In the genomic region with DNA sequence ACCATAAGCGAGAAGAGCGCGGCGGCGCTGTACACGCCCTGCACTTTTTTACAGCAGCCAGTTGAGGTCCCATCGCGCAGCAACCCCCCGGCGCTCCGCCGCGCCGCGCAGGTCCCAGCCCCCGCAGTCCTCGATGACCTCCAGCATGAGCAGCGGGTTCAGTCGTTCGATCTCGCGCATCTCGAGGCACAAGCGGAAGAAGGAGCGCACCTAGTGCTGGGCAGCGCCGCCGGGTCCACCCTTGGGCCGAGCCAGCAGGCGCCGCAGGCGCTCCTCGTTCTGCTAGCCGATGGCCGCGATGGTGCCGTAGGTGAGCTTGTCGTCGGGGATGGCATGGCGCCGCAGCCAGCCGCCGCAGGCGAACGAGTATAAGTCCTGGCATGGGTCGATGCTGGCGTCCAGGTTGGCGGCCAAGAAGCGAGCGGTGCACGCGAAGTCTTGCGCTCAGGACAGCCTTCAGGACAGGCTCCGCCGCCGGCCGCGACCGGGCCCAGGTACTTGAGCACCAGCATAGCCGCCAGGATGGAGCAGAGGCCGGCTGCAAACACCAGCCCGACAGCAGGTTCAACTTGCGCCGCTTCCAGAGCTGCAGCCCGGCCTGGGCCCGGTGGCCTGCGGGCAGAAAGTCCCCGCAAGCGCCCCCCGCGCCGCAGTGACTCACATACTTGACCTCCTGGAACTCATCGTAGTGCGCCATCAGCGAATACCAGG, we compare ENCODE assay signal across 15 cellular contexts. TPM values are rescaled to one million over a fixed set of nuclear protein-coding genes. Genes with fewer than 3 reads are reported as not detected.
DNase-seq lines count a peak whose midpoint lies in the region; ATAC-seq and TF ChIP-seq lines count a peak whose summit lies in the region.
"Had no signal": no experiment of that assay in that cellular context is flagged by ENCODE, and none has a peak within 500 bp of the region (broad histone marks: within the 10 kb centered on the region; RNA-seq: fewer than 3 reads in every experiment).

No MANE protein-coding gene starts in this region.

- no peaks in the 10 kb centered on the region for H3K36me3 Mint-ChIP-seq in chondrocyte (ENCODE audit: low read depth)
- H3K36me3 Mint-ChIP-seq: activated naive CD4-positive, alpha-beta T cell treated with anti-CD3 and anti-CD28 coated beads, Interleukin-2, amount 50 U/mL, for 24 hours had no signal

- TF ChIP-seq CTCF in chondrocyte (IDR thresholded peaks at IDR 0.05), result no peak
- no peak for TF ChIP-seq CTCF in suprapubic skin (IDR thresholded peaks at IDR 0.05)
- no peak for TF ChIP-seq CTCF in ascending aorta (IDR thresholded peaks at IDR 0.05)

- no peak for DNase-seq in chondrocyte (ENCODE audit: low spot score)
- peak; percentile 25 for DNase-seq in kidney tubule cell (ENCODE audit: low spot score)
- no peak for DNase-seq in suprapubic skin (ENCODE audit: low spot score in 2 of 2)
- DNase-seq in ascending aorta (ENCODE audit: low spot score in 2 of 2), result no peak
- no peak for DNase-seq in activated CD4-positive, alpha-beta T cell treated with anti-CD3 and anti-CD28 coated beads, Interleukin-2, amount 50 U/mL, for 1 hour
- DNase-seq: cortex of kidney, HFFc6, NCI-H345, RPMI8226 had no signal

- peak overlapping the region; percentile 65 for H3K4me3 ChIP-seq in HUES6 (ENCODE audit: low read depth, low read length)
- peak overlapping the region; percentile 20 for H3K4me3 ChIP-seq in suprapubic skin
- no peak overlapping the region for H3K4me3 ChIP-seq in ascending aorta
- H3K4me3 ChIP-seq: GM12878 had no signal

- no peak for TF ChIP-seq EP300 in suprapubic skin (IDR thresholded peaks at IDR 0.05)

- no peaks in the 10 kb centered on the region for H3K36me3 ChIP-seq in HUES6 (ENCODE audit: control insufficient read depth, insufficient read depth, low read length)
- no peaks in the 10 kb centered on the region for H3K36me3 ChIP-seq in suprapubic skin
- H3K36me3 ChIP-seq in ascending aorta, result no peaks in the 10 kb centered on the region

- H3K27ac Mint-ChIP-seq in chondrocyte (ENCODE audit: unreplicated experiment), result no peak overlapping the region
- H3K27ac Mint-ChIP-seq: activated naive CD4-positive, alpha-beta T cell treated with anti-CD3 and anti-CD28 coated beads, Interleukin-2, amount 50 U/mL, for 24 hours had no signal

- H3K9me3 Mint-ChIP-seq in chondrocyte (ENCODE audit: low read depth), result no peaks in the 10 kb centered on the region
- H3K9me3 Mint-ChIP-seq: activated naive CD4-positive, alpha-beta T cell treated with anti-CD3 and anti-CD28 coated beads, Interleukin-2, amount 50 U/mL, for 24 hours; HFFc6 had no signal

- no peaks in the 10 kb centered on the region for H3K9me3 ChIP-seq in HUES6 (ENCODE audit: control insufficient read depth, insufficient read depth, low read depth, low read length)
- no peaks in the 10 kb centered on the region for H3K9me3 ChIP-seq in suprapubic skin
- no peaks in the 10 kb centered on the region for H3K9me3 ChIP-seq in ascending aorta

- peak overlapping the region; percentile 64 for H3K4me3 Mint-ChIP-seq in chondrocyte (ENCODE audit: unreplicated experiment)
- H3K4me3 Mint-ChIP-seq: activated naive CD4-positive, alpha-beta T cell treated with anti-CD3 and anti-CD28 coated beads, Interleukin-2, amount 50 U/mL, for 24 hours had no signal

- H3K27ac ChIP-seq in HUES6 (ENCODE audit: low read depth, low read length), result no peak overlapping the region
- no peak overlapping the region for H3K27ac ChIP-seq in suprapubic skin
- H3K27ac ChIP-seq in ascending aorta, result no peak overlapping the region

- intact Hi-C loops in ascending aorta (cut with DNase I), result no loop called here

- H3K4me1 Mint-ChIP-seq in chondrocyte (ENCODE audit: low read depth), result peaks cover 42% of the 10 kb centered on the region
- H3K4me1 Mint-ChIP-seq: activated naive CD4-positive, alpha-beta T cell treated with anti-CD3 and anti-CD28 coated beads, Interleukin-2, amount 50 U/mL, for 24 hours had no signal

- peaks cover 69% of the 10 kb centered on the region for H3K27me3 ChIP-seq in HUES6 (ENCODE audit: control insufficient read depth, insufficient read depth, low read length)
- H3K27me3 ChIP-seq in suprapubic skin, result peaks cover 93% of the 10 kb centered on the region
- H3K27me3 ChIP-seq in ascending aorta, result no peaks in the 10 kb centered on the region

- no peak for TF ChIP-seq POLR2A in suprapubic skin (IDR thresholded peaks at IDR 0.05)

- H3K9ac ChIP-seq in HUES6 (ENCODE audit: low read length), result peak overlapping the region; percentile 73

- WGBS in suprapubic skin, result 14% methylated on average over 50 of the region's 75 CpGs

- peaks cover 19% of the 10 kb centered on the region for H3K27me3 Mint-ChIP-seq in chondrocyte (ENCODE audit: low read depth)

- H3K4me1 ChIP-seq in HUES6 (ENCODE audit: control insufficient read depth, insufficient read depth, low read length) (peaks cover 34% of the 10 kb centered on the region), suprapubic skin (peaks cover 29% of the 10 kb centered on the region), ascending aorta (no peaks in the 10 kb centered on the region)

- ATAC-seq in HG03025 (IDR thresholded peaks at IDR 0.05; ENCODE audit: low FRiP score, unreplicated experiment), result no peak
- ATAC-seq: GM12878 had no signal

RNA-seq across cellular contexts. Expression of a gene that starts 8.3 kb away (rescaled TPM):
- not detected in 3 replicates for total RNA-seq in chondrocyte
- total RNA-seq in suprapubic skin, result not detected
- total RNA-seq in ascending aorta, result not detected
- total RNA-seq: GM12878, HFFc6, lung microvascular endothelial cell, temporal lobe had no signal

RNA-seq across cellular contexts. Expression of a gene that starts 19.7 kb away (rescaled TPM):
- total RNA-seq in chondrocyte (not detected in 3 replicates), suprapubic skin (not detected), ascending aorta (not detected)
- total RNA-seq: GM12878, HFFc6, lung microvascular endothelial cell, temporal lobe had no signal

Comparison
In these comparisons a context has a peak if more than half of its experiments do, and no peak if none do; other contexts are left out.
1. H3K4me3 ChIP-seq: peak in HUES6 (single experiment) and suprapubic skin (single experiment); none in ascending aorta (0 of 2).